In the genomic region with DNA sequence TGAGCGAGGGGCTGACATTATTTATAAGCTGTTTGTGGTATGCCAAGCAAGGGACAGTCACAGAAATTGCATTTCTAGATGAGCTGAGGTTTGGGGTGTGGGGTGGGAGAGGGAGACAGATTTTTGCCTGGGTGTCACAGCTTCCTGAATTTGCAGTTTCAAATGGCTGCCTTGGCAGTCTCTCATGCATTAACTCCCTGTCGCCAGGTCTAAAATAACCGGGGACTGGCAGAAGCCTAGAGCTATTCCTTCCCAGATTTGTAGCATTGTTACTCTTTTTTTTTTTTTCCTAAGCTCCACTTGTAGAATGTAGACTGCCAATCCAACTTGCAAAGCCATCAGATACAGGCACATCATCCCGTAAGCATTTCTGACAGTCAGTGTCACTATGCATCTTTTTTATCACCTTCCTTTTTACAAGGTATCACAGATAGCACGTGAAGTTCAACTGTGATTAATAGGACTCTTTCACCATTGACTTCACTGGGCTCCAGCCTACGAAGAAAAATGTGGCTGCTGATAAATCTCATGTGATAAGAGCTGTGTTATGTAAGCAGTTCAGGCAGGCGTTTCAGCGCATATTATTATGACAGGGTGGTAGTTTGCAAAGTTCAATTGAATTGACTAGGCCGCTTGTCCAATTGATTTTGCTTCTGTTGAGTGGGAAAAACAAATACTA, we compare ENCODE assay signal across 20 cellular contexts.
DNase-seq lines count a peak whose midpoint lies in the region; ATAC-seq, FAIRE-seq and TF ChIP-seq lines count a peak whose summit lies in the region.
"Had no signal": no experiment of that assay in that cellular context is flagged by ENCODE, and none has a peak within 500 bp of the region (broad histone marks: within the 10 kb centered on the region; RNA-seq: fewer than 3 reads in every experiment).

No MANE protein-coding gene starts in this region.

- FAIRE-seq in D721Med (lab: Jason Lieb, UNC): no peak
- FAIRE-seq: K562 had no signal

- H3K4me1 Mint-ChIP-seq in brain: peaks cover 38% of the 10 kb centered on the region
- H3K4me1 Mint-ChIP-seq: H9 had no signal

- no peaks in the 10 kb centered on the region for H3K9me2 ChIP-seq in neural cell (ENCODE audit: insufficient read depth, low read length)

- no peak overlapping the region for H3K4me3 ChIP-seq in neural cell (ENCODE audit: low read length)
- H3K4me3 ChIP-seq: K562 had no signal

- no peak overlapping the region for H3K9ac ChIP-seq in neural cell (ENCODE audit: low read length)

- no peak for TF ChIP-seq EP300 in neural cell (conservative IDR thresholded peaks at IDR 0.05; ENCODE audit: poor library complexity, severe bottlenecking)

- intact Hi-C loops in left ventricle myocardium superior (cut with micrococcal nuclease): no loop called here

- peak; percentile 79 for ATAC-seq in left ventricle myocardium superior
- ATAC-seq in GM18868 (IDR thresholded peaks at IDR 0.05; ENCODE audit: unreplicated experiment): no peak
- no peak for ATAC-seq in GM18519 (IDR thresholded peaks at IDR 0.05; ENCODE audit: low FRiP score, unreplicated experiment)
- no peak for ATAC-seq in HG03432 (IDR thresholded peaks at IDR 0.05; ENCODE audit: unreplicated experiment)
- ATAC-seq: K562, Panc1 had no signal

- H3K27me3 Mint-ChIP-seq in brain: peaks cover 3% of the 10 kb centered on the region

- no peak overlapping the region for H3K4me2 ChIP-seq in neural cell (ENCODE audit: low read length)

- H4K20me1 ChIP-seq in neural cell (ENCODE audit: insufficient read depth): no peaks in the 10 kb centered on the region

- no peaks in the 10 kb centered on the region for H3K36me3 ChIP-seq in neural cell (ENCODE audit: insufficient read depth, low read length)

- no peak for TF ChIP-seq CTCF in brain (conservative IDR thresholded peaks at IDR 0.05)
- TF ChIP-seq CTCF in neural cell (IDR thresholded peaks at IDR 0.05; ENCODE audit: poor library complexity, severe bottlenecking): no peak
- TF ChIP-seq CTCF in D721Med (IDR thresholded peaks at IDR 0.05; ENCODE audit: insufficient read depth, missing control alignments): no peak

- TF ChIP-seq RAD21 in neural cell (conservative IDR thresholded peaks at IDR 0.05): no peak

- no peaks in the 10 kb centered on the region for H3K27me3 ChIP-seq in neural cell (ENCODE audit: insufficient read depth, low read depth, low read length)

- peaks cover 14 to 24% (median 16%) of the 10 kb centered on the region in 5 experiments for H3K9me3 Mint-ChIP-seq in brain

- peaks cover 4% of the 10 kb centered on the region for H3K36me3 Mint-ChIP-seq in brain

- peaks cover 4% of the 10 kb centered on the region for H3K9me3 ChIP-seq in neural cell (ENCODE audit: low read length)

- no peaks in the 10 kb centered on the region for H3F3A ChIP-seq in neural cell (ENCODE audit: insufficient read depth, low read length, poor library complexity, severe bottlenecking)

- no peaks in the 10 kb centered on the region for H3K79me2 ChIP-seq in neural cell (replicated peaks; ENCODE audit: insufficient read depth, low read length)

- H3K27ac Mint-ChIP-seq in brain: peak overlapping the region in 4 of 5 experiments; percentile 35 to 64 (median 50)

- H2AFZ ChIP-seq in neural cell (ENCODE audit: low read depth, low read length): no peak overlapping the region

- DNase-seq in Ammon's horn (ENCODE audit: low spot score): peak; percentile 33
- no peak for DNase-seq in left ventricle myocardium superior
- no peak for DNase-seq in D721Med (ENCODE audit: insufficient read length, low spot score)
- DNase-seq: 8988T, C1 segment of cervical spinal cord, DMS153, EL, H9, NCI-H1092, NCI-H1694 treated with DMSO at 0.1 percent for 48 hours, NCI-H446 treated with DMSO at 0.1 percent for 48 hours, NCI-H774, SHP77 had no signal

- H3K27ac ChIP-seq in neural cell (ENCODE audit: low read length): no peak overlapping the region

- no peak overlapping the region for H3K4me3 Mint-ChIP-seq in brain
- H3K4me3 Mint-ChIP-seq: H9 had no signal

TF ChIP-seq in neural cell, 6 proteins besides CTCF, POLR2A, EP300 and RAD21:
- peak; percentile 33 for TF ChIP-seq POLR2AphosphoS5 (IDR thresholded peaks at IDR 0.05)
- TF ChIP-seq TAF1 (IDR thresholded peaks at IDR 0.05; ENCODE audit: low read depth): no peak
